In the genomic region with DNA sequence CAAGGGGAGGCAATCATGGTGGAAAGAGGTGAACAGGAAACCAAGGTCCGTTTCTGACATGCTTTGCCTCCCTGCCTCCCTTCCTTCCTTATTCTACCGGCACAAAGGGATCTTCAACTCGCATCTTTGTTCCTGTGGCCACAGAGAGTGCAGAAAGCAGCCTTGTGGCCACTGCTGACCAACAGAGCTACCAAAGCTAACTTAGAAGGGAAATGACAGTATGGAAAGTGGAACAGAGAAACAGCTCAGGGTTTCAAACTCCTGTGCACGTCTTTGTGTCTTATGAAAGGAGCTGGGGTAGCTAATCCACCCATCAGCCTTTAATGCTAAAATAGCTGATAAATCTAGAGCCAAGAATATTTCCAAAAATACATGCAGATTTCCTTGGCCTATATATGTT, we compare ENCODE assay signal across 21 cellular contexts.
DNase-seq lines count a peak whose midpoint lies in the region; ATAC-seq, FAIRE-seq and TF ChIP-seq lines count a peak whose summit lies in the region.
"Had no signal": no experiment of that assay in that cellular context is flagged by ENCODE, and none has a peak within 500 bp of the region (broad histone marks: within the 10 kb centered on the region; RNA-seq: fewer than 3 reads in every experiment).

No MANE protein-coding gene starts in this region.

- RAD21 ChIA-PET in GM12878 (lab: Charles Lee; ENCODE audit: unreplicated experiment): interaction anchor here (0.6 kb wide), 1 partner anchor 72 kb away, joined by 4 read pairs; no protein-coding TSS in a partner anchor

- no peak for TF ChIP-seq EP300 in GM12878 (IDR thresholded peaks at IDR 0.05; ENCODE audit: borderline replicate concordance in 1 of 2, control insufficient read depth in 1 of 2, low read depth in 2 of 2, low read length in 2 of 2)
- TF ChIP-seq EP300 in gastroesophageal sphincter (IDR thresholded peaks at IDR 0.05): no peak

- H3K27ac ChIP-seq in GM12878 (ENCODE audit: control insufficient read depth, insufficient read depth) (no peak overlapping the region), gastroesophageal sphincter (no peak overlapping the region)
- H3K27ac ChIP-seq: GM23248, left lung, Peyer's patch, SJSA1 had no signal

- no TSS peak for BruUV-seq in GM12878 (replicated peaks; lab: Mats Ljungman, UMichigan)

- no peak overlapping the region for H3K4me2 ChIP-seq in GM12878 (ENCODE audit: control insufficient read depth, insufficient read depth)

- TF ChIP-seq CTCF in GM13977 (IDR thresholded peaks at IDR 0.05; ENCODE audit: extremely low read depth, insufficient read depth, missing control alignments) (no peak), GM12878 (IDR thresholded peaks at IDR 0.05 in 2 of 3, conservative IDR thresholded peaks at IDR 0.05 in 1 of 3; ENCODE audit: control insufficient read depth in 2 of 3, extremely low read depth in 1 of 3, insufficient read depth in 1 of 3, low read depth in 3 of 3, low read length in 3 of 3) (no peak), gastroesophageal sphincter (IDR thresholded peaks at IDR 0.05) (no peak)

- H3K79me2 ChIP-seq in GM12878 (ENCODE audit: control insufficient read depth, insufficient read depth, low read length): no peaks in the 10 kb centered on the region

- no peaks in the 10 kb centered on the region for H4K20me1 ChIP-seq in GM12878 (ENCODE audit: control insufficient read depth, insufficient read depth)

- no peak for TF ChIP-seq POLR2A in GM12878 (IDR thresholded peaks at IDR 0.05; ENCODE audit: low read depth, low read length)
- no peak for TF ChIP-seq POLR2A in gastroesophageal sphincter (IDR thresholded peaks at IDR 0.05)

- in situ Hi-C loops in GM13977 (cut with MboI; ENCODE audit: low pct_unique_long_range_greater_than_20kb, low sequenced_read_pairs, unreplicated experiment): no loop called here
- in situ Hi-C loops in GM12878 (cut with MboI): no loop called here

- CTCF ChIA-PET in GM12878 (lab: Yijun Ruan, JAX): interaction anchor here (0.6 to 0.7 kb wide), 2 partner anchors 177 to 305 kb away, joined by 3 read pairs; no protein-coding TSS in a partner anchor

- H3K9ac ChIP-seq in GM12878 (ENCODE audit: control insufficient read depth, insufficient read depth, low read length): no peak overlapping the region
- H3K9ac ChIP-seq: GM23248 had no signal

- no peaks in the 10 kb centered on the region for H3K36me3 ChIP-seq in GM12878 (ENCODE audit: control insufficient read depth in 2 of 2, insufficient read depth in 2 of 2, low read length in 1 of 2)
- H3K36me3 ChIP-seq in gastroesophageal sphincter: no peaks in the 10 kb centered on the region
- H3K36me3 ChIP-seq: left lung, Peyer's patch, SJSA1 had no signal

- 20% methylated on average over 4 of the region's 4 CpGs for WGBS in GM12878 (ENCODE audit: insufficient coverage, insufficient replicate concordance, low lambda C conversion rate, missing lambda C conversion rate)
- 74% methylated on average over 4 of the region's 4 CpGs; no CpG with 5 or more reads in 1 of the 2 donors for WGBS in gastroesophageal sphincter (ENCODE audit: low coverage in 1 of 2), 2 donors

- H3K27me3 ChIP-seq in GM12878 (replicated peaks in 1 of 2; ENCODE audit: control insufficient read depth in 2 of 2, insufficient read depth in 2 of 2, low read length in 1 of 2) (no peaks in the 10 kb centered on the region; a peak in 2 of 4 replicates), gastroesophageal sphincter (peaks cover 22% of the 10 kb centered on the region)
- H3K27me3 ChIP-seq: left lung, Peyer's patch, SJSA1 had no signal

- H2AFZ ChIP-seq in GM12878 (ENCODE audit: control insufficient read depth, low read depth, low read length): no peak overlapping the region
- H2AFZ ChIP-seq: GM23248 had no signal

- POLR2A ChIA-PET in GM12878 (lab: Charles Lee): no interaction called here

- FAIRE-seq in GM12878 (lab: Jason Lieb, UNC): no peak

- H3K4me3 ChIP-seq in GM12878: no peak overlapping the region
- no peak overlapping the region for H3K4me3 ChIP-seq in gastroesophageal sphincter
- H3K4me3 ChIP-seq: GM23248, left lung, Peyer's patch, SJSA1 had no signal

- peak; percentile 9 for DNase-seq in GM13977 (ENCODE audit: low spot score)
- DNase-seq in GM12878 (ENCODE audit: low read depth, low spot score): no peak
- DNase-seq in 8988T: no peak
- DNase-seq in NCI-H82 (lab: John Stamatoyannopoulos, UW): no peak
- DNase-seq: activated CD4-positive, alpha-beta T cell treated with anti-CD3 and anti-CD28 coated beads, Interleukin-2, amount 10 ng/mL, durations not matched to agents 24 days and 14 days; cortex of kidney; GM23248; left lung; midbrain; NCI-H1092; NCI-H2029; NCI-H345; nephron progenitor cell; Peyer's patch; posterior cingulate gyrus had no signal

- SMC1A ChIA-PET in GM12878 (lab: Charles Lee; ENCODE audit: uncharacterized antibody, unreplicated experiment): interaction anchor here (0.7 to 0.8 kb wide), 2 partner anchors 9 to 47 kb away, joined by 3 to 4 read pairs; no protein-coding TSS in a partner anchor

- peak; percentile 56 for ATAC-seq in GM19395 (IDR thresholded peaks at IDR 0.05; ENCODE audit: unreplicated experiment)
- ATAC-seq in HG03159 (IDR thresholded peaks at IDR 0.05; ENCODE audit: unreplicated experiment): peak; percentile 68
- ATAC-seq in GM12878: peak; percentile 89
- no peak for ATAC-seq in HG02852 (IDR thresholded peaks at IDR 0.05; ENCODE audit: unreplicated experiment)
- ATAC-seq in gastroesophageal sphincter: no peak
- ATAC-seq: left lung; stimulated activated effector memory CD8-positive, alpha-beta T cell treated with anti-CD3 and anti-CD28 coated beads, Interleukin-12 subunit alpha, Interleukin-12 subunit beta, amount 100 ng/mL, for 72 hours had no signal

- no peak for TF ChIP-seq RAD21 in GM12878 (IDR thresholded peaks at IDR 0.05; ENCODE audit: insufficient read depth, low read depth, low read length)

- H3K9me3 ChIP-seq in GM12878 (replicated peaks; ENCODE audit: control insufficient read depth, insufficient read depth, low read length) (no peaks in the 10 kb centered on the region), gastroesophageal sphincter (no peaks in the 10 kb centered on the region)
- H3K9me3 ChIP-seq: left lung, Peyer's patch, SJSA1 had no signal

- intact Hi-C loops in GM12878 (cut with micrococcal nuclease; ENCODE audit: unreplicated experiment): no loop called here

- H3K4me1 ChIP-seq in GM12878 (ENCODE audit: control insufficient read depth, insufficient read depth, low read length) (no peaks in the 10 kb centered on the region), gastroesophageal sphincter (no peaks in the 10 kb centered on the region)
- H3K4me1 ChIP-seq: left lung, Peyer's patch had no signal

TF ChIP-seq in GM12878, 131 proteins besides CTCF, POLR2A, EP300 and RAD21:
- peak; percentile 54; the same call in 1 of the 2 replicates for TF ChIP-seq NFIC (IDR thresholded peaks at IDR 0.05; ENCODE audit: low read depth, low read length)
- no peak for TF ChIP-seq MXI1 (IDR thresholded peaks at IDR 0.05; ENCODE audit: low read depth, low read length)
- TF ChIP-seq RUNX3 (IDR thresholded peaks at IDR 0.05; ENCODE audit: low read length): peak; percentile 74
- no peak for TF ChIP-seq HDAC2 (IDR thresholded peaks at IDR 0.05)
- peak; percentile 26; the same call in 1 of the 2 replicates for TF ChIP-seq EED (IDR thresholded peaks at IDR 0.05; ENCODE audit: low read depth)
- TF ChIP-seq, protein P1, sequence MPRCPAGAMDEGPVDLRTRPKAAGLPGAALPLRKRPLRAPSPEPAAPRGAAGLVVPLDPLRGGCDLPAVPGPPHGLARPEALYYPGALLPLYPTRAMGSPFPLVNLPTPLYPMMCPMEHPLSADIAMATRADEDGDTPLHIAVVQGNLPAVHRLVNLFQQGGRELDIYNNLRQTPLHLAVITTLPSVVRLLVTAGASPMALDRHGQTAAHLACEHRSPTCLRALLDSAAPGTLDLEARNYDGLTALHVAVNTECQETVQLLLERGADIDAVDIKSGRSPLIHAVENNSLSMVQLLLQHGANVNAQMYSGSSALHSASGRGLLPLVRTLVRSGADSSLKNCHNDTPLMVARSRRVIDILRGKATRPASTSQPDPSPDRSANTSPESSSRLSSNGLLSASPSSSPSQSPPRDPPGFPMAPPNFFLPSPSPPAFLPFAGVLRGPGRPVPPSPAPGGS (IDR thresholded peaks at IDR 0.05; ENCODE audit: borderline replicate concordance, insufficient read depth, low read depth, low read length, poor library complexity, severe bottlenecking): no peak
- no peak for TF ChIP-seq HDAC6 (IDR thresholded peaks at IDR 0.05; ENCODE audit: unreplicated experiment)
TF ChIP-seq in GM12878: peak in this region for 3.

Comparison
In these comparisons a context has a peak if more than half of its experiments do, and no peak if none do; other contexts are left out.
1. ATAC-seq: peak in GM19395 (single experiment), HG03159 (single experiment) and GM12878 (single experiment); none in HG02852 (single experiment) and gastroesophageal sphincter (single experiment).